Comparison of ENCODE assay signal across 10 cellular contexts in genomic region chr1:212856755-212857154, GRCh38. TPM values are rescaled to one million over a fixed set of nuclear protein-coding genes. Genes with fewer than 3 reads are reported as not detected.
A peak's percentile ranks its signal among the peaks of the same experiment; 100 is the strongest.
DNase-seq lines count a peak whose midpoint lies in the region; ATAC-seq, FAIRE-seq and TF ChIP-seq lines count a peak whose summit lies in the region.
"Had no signal": no experiment of that assay in that cellular context is flagged by ENCODE, and none has a peak within 500 bp of the region (broad histone marks: within the 10 kb centered on the region; RNA-seq: fewer than 3 reads in every experiment).

No MANE protein-coding gene starts in this region.

- H3K27ac ChIP-seq in CD8-positive, alpha-beta T cell (ENCODE audit: low read depth, low read length) = no peak overlapping the region
- H3K27ac ChIP-seq in HUES48 (ENCODE audit: low read depth, low read length) (peak overlapping the region; percentile 15), K562 (ENCODE audit: extremely low read depth, low read depth, low read length) (peak overlapping the region; percentile 85; the same call in 2 of the 3 replicates)

- DNase-seq in CD8-positive, alpha-beta T cell = no peak
- DNase-seq in K562 (ENCODE audit: extremely low read depth in 1 of 4, low spot score in 3 of 4) = no peak
- no peak for DNase-seq in effector CD4-positive, alpha-beta T cell
- DNase-seq in stimulated activated CD4-positive, alpha-beta T cell treated with anti-CD3 and anti-CD28 coated beads, Interleukin-2, amount 100 ng/mL, for 24 hours = no peak

- peak overlapping the region; percentile 97 for H3K4me2 ChIP-seq in K562 (ENCODE audit: insufficient read depth, low read length)

- FAIRE-seq in K562 (lab: Jason Lieb, UNC) = no peak

- no TSS peak for BruUV-seq in K562 (replicated peaks; lab: Mats Ljungman, UMichigan)

- POLR2A ChIA-PET in CD8-positive, alpha-beta T cell (lab: Charles Lee) = no interaction called here
- POLR2A ChIA-PET in K562 (lab: Yijun Ruan, JAX) = interaction anchor here (1.5 kb wide), 1 partner anchor 8 kb away, joined by 12 read pairs; the partner anchor contains the start of gene SPATA45

- no peaks in the 10 kb centered on the region for H3K9me3 Mint-ChIP-seq in CD8-positive, alpha-beta T cell
- H3K9me3 Mint-ChIP-seq in nephron = no peaks in the 10 kb centered on the region

- CTCF ChIA-PET in CD8-positive, alpha-beta T cell (lab: Charles Lee) = no interaction called here
- CTCF ChIA-PET in K562 (lab: Yijun Ruan, JAX; ENCODE audit: low intra/inter-chr PET ratio) = no interaction called here

- H4K20me1 ChIP-seq in K562 (replicated peaks; ENCODE audit: control insufficient read depth, insufficient read depth, low read length) = peaks cover 13% of the 10 kb centered on the region; the same call in 1 of the 2 replicates

- peaks cover 19% of the 10 kb centered on the region for H3K36me3 Mint-ChIP-seq in CD8-positive, alpha-beta T cell
- H3K36me3 Mint-ChIP-seq in nephron (ENCODE audit: low read depth) = peaks cover 11% of the 10 kb centered on the region

- no peak for TF ChIP-seq CTCF in CD8-positive, alpha-beta T cell (IDR thresholded peaks at IDR 0.05)
- no peak for TF ChIP-seq CTCF in K562 (IDR thresholded peaks at IDR 0.05 in 2 of 3, conservative IDR thresholded peaks at IDR 0.05 in 1 of 3; ENCODE audit: insufficient read depth in 2 of 3, low read depth in 1 of 3, low read length in 3 of 3)
- no peak for TF ChIP-seq CTCF in nephron (IDR thresholded peaks at IDR 0.05; ENCODE audit: unreplicated experiment in 3 of 3)

- H3K4me1 ChIP-seq in CD8-positive, alpha-beta T cell (ENCODE audit: insufficient read depth, low read length) = peaks cover 24% of the 10 kb centered on the region
- H3K4me1 ChIP-seq in HUES48 (ENCODE audit: control insufficient read depth, insufficient read depth, low read length) (peaks cover 21% of the 10 kb centered on the region), K562 (replicated peaks in 1 of 2; ENCODE audit: control insufficient read depth in 2 of 2, insufficient read depth in 2 of 2, low read length in 2 of 2) (peaks cover 25 to 31% of the 10 kb centered on the region in 2 experiments; a peak in 4 of 5 replicates)

- no peak for TF ChIP-seq RAD21 in K562 (CRISPR knock-in tag; conservative IDR thresholded peaks at IDR 0.05 in 1 of 2, IDR thresholded peaks at IDR 0.05 in 1 of 2)

- H2AFZ ChIP-seq in K562 (ENCODE audit: low read depth, low read length) = no peak overlapping the region

- H3K9me1 ChIP-seq in K562 (ENCODE audit: control insufficient read depth, insufficient read depth, low read length) = no peaks in the 10 kb centered on the region

- ATAC-seq in CD8-positive, alpha-beta T cell = no peak
- no peak for ATAC-seq in K562
- no peak for ATAC-seq in GM19452 (IDR thresholded peaks at IDR 0.05; ENCODE audit: unreplicated experiment)
- ATAC-seq in HG03097 (IDR thresholded peaks at IDR 0.05; ENCODE audit: low FRiP score, unreplicated experiment) = no peak

- H3K27me3 ChIP-seq in CD8-positive, alpha-beta T cell (ENCODE audit: insufficient read depth, low read length) = no peaks in the 10 kb centered on the region
- H3K27me3 ChIP-seq in HUES48 (ENCODE audit: control insufficient read depth, insufficient read depth, low read length) = no peaks in the 10 kb centered on the region
- H3K27me3 ChIP-seq in K562 (ENCODE audit: control insufficient read depth in 2 of 2, insufficient read depth in 2 of 2, low read length in 2 of 2) = no peaks in the 10 kb centered on the region

- no peaks in the 10 kb centered on the region for H3K36me3 ChIP-seq in CD8-positive, alpha-beta T cell (ENCODE audit: insufficient read depth, low read length)
- H3K36me3 ChIP-seq in HUES48 (ENCODE audit: control insufficient read depth, insufficient read depth, low read length) (peaks cover 28% of the 10 kb centered on the region), K562 (ENCODE audit: control insufficient read depth, insufficient read depth, low read length) (no peaks in the 10 kb centered on the region)

- no peak for TF ChIP-seq EP300 in K562 (IDR thresholded peaks at IDR 0.05; ENCODE audit: low read length)

- H3K4me3 Mint-ChIP-seq in CD8-positive, alpha-beta T cell = peak overlapping the region; percentile 61
- H3K4me3 Mint-ChIP-seq in nephron = peak overlapping the region in 2 of 3 experiments; percentile 71 to 79
- H3K4me3 Mint-ChIP-seq: stimulated activated effector memory CD8-positive, alpha-beta T cell treated with anti-CD3 and anti-CD28 coated beads, Interleukin-12 subunit alpha, Interleukin-12 subunit beta, amount 100 ng/mL, for 72 hours had no signal

- H3K4me3 ChIP-seq in CD8-positive, alpha-beta T cell (ENCODE audit: low read depth, low read length) = peak overlapping the region; percentile 3
- H3K4me3 ChIP-seq in HUES48 (ENCODE audit: low read depth, low read length) (peak overlapping the region; percentile 99), K562 (peak overlapping the region; percentile 69; the same call in 1 of the 2 replicates)

- no peaks in the 10 kb centered on the region for H3K27me3 Mint-ChIP-seq in CD8-positive, alpha-beta T cell (ENCODE audit: low read depth)
- no peaks in the 10 kb centered on the region for H3K27me3 Mint-ChIP-seq in nephron (ENCODE audit: low read depth)

- intact Hi-C loops in CD8-positive, alpha-beta T cell (cut with DNase I, micrococcal nuclease) = no loop called here
- intact Hi-C loops in K562 (cut with micrococcal nuclease) = loop anchor here (5.0 kb wide), 1 partner anchor 61 kb away; no protein-coding TSS in a partner anchor

- H3K9me3 ChIP-seq in CD8-positive, alpha-beta T cell (ENCODE audit: low read length) = no peaks in the 10 kb centered on the region
- H3K9me3 ChIP-seq in HUES48 (ENCODE audit: control insufficient read depth, insufficient read depth, low read length) (no peaks in the 10 kb centered on the region), K562 (replicated peaks; ENCODE audit: control insufficient read depth, insufficient read depth, low read depth, low read length) (no peaks in the 10 kb centered on the region)

- H3K9ac ChIP-seq in HUES48 (ENCODE audit: low read depth, low read length) = no peak overlapping the region; the same call in 1 of the 2 replicates
- H3K9ac ChIP-seq in K562 (ENCODE audit: insufficient read depth in 1 of 2, low read depth in 2 of 2, low read length in 2 of 2) = peak overlapping the region in 1 of 2 experiments; percentile 59; a peak in 2 of 4 replicates

- in situ Hi-C loops in K562 (cut with MboI) = no loop called here

- H3K79me2 ChIP-seq in K562 (ENCODE audit: control insufficient read depth, insufficient read depth, low read length) = peaks cover 36% of the 10 kb centered on the region

- TF ChIP-seq POLR2A in K562 (conservative IDR thresholded peaks at IDR 0.05) = no peak

- H3K4me1 Mint-ChIP-seq in CD8-positive, alpha-beta T cell (ENCODE audit: low read depth) = peaks cover 18% of the 10 kb centered on the region
- peaks cover 11% of the 10 kb centered on the region for H3K4me1 Mint-ChIP-seq in nephron

- H3K27ac Mint-ChIP-seq in CD8-positive, alpha-beta T cell = no peak overlapping the region
- H3K27ac Mint-ChIP-seq in nephron = peak overlapping the region; percentile 59 to 95 (median 80)

- WGBS in K562 (ENCODE audit: insufficient coverage, low coverage, missing lambda C conversion rate) = 84% methylated on average over 16 of the region's 16 CpGs

RNA-seq across cellular contexts. Expression of gene FLVCR1, which starts 1.3 kb away (rescaled TPM):
- total RNA-seq in CD8-positive, alpha-beta T cell = 1 to 10 TPM; 6.5 to 6.6 TPM
- 53.8 and 102 TPM in 2 replicates for total RNA-seq in K562 (2011; cell fraction: chromatin; rRNA removed; ENCODE audit: low replicate concordance)
- total RNA-seq in K562 (2011; cell fraction: nucleolus; rRNA removed) = 36.5 and 42.2 TPM in 2 replicates
- 67.6 and 88.9 TPM in 2 replicates for total RNA-seq in K562 (2011; cell fraction: nucleoplasm; rRNA removed)
- total RNA-seq in K562 (2014; rRNA removed) (7.0 and 9.7 TPM in 2 replicates), K562 (2014; rRNA removed; fragmentation: Illumina TruSeq; extraction: Trizol) (17.2 and 19.7 TPM in 2 replicates), K562 (2015; rRNA removed; fragmentation: Illumina TruSeq; extraction: Trizol) (12.7 and 15.0 TPM in 2 replicates), K562 (2021) (12.7 and 13.4 TPM in 2 replicates)
- polyA plus RNA-seq in K562 (2011; rRNA removed) (18.0 and 19.0 TPM in 2 replicates), K562 (2014; fragmentation: Illumina TruSeq; extraction: Trizol) (11.8 and 12.5 TPM in 2 replicates), K562 (2014; fragmentation: Nextera tagmentation; extraction: Ambion mirVana) (1 to 10 TPM; 5.2 to 5.6 TPM), K562 (2014; rRNA removed) (7.4 and 9.0 TPM in 2 replicates)
- 9.4 and 11.4 TPM in 2 replicates for polyA plus RNA-seq in K562 (2011; cell fraction: cytosol; rRNA removed)
- 15.3 and 19.2 TPM in 2 replicates for polyA plus RNA-seq in K562 (2011; cell fraction: nucleus; rRNA removed)
- 8.7 and 11.3 TPM in 2 replicates for polyA plus RNA-seq in K562 (2012)
- 28.3 and 31.1 TPM in 2 replicates for polyA minus RNA-seq in K562 (2011; rRNA and poly(A)+ RNA removed)
- polyA minus RNA-seq in K562 (2011; cell fraction: cytosol; rRNA and poly(A)+ RNA removed) = 13.3 and 22.4 TPM in 2 replicates
- 15.1 and 23.2 TPM in 2 replicates for polyA minus RNA-seq in K562 (2011; cell fraction: nucleus; rRNA and poly(A)+ RNA removed)

RNA-seq across cellular contexts. Expression of gene SPATA45, which starts 9.3 kb away (rescaled TPM):
- not detected for total RNA-seq in CD8-positive, alpha-beta T cell
- total RNA-seq in K562 (2011; cell fraction: chromatin; rRNA removed; ENCODE audit: low replicate concordance) = not detected in 2 replicates
- not detected in 2 replicates for total RNA-seq in K562 (2011; cell fraction: nucleolus; rRNA removed)
- not detected in 2 replicates for total RNA-seq in K562 (2011; cell fraction: nucleoplasm; rRNA removed)
- total RNA-seq in K562 (2014; rRNA removed) (not detected in 2 replicates), K562 (2014; rRNA removed; fragmentation: Illumina TruSeq; extraction: Trizol) (not detected in 2 replicates), K562 (2015; rRNA removed; fragmentation: Illumina TruSeq; extraction: Trizol) (not detected in 2 replicates), K562 (2021) (not detected in 2 replicates)
- polyA plus RNA-seq in K562 (2011; rRNA removed) (0.18 TPM in 1 of 2 replicates, not detected in the other), K562 (2014; fragmentation: Illumina TruSeq; extraction: Trizol) (not detected in 2 replicates), K562 (2014; fragmentation: Nextera tagmentation; extraction: Ambion mirVana) (not detected), K562 (2014; rRNA removed) (not detected in 2 replicates)
- polyA plus RNA-seq in K562 (2011; cell fraction: cytosol; rRNA removed) = not detected in 2 replicates
- not detected in 2 replicates for polyA plus RNA-seq in K562 (2011; cell fraction: nucleus; rRNA removed)
- not detected in 2 replicates for polyA plus RNA-seq in K562 (2012)
- not detected in 2 replicates for polyA minus RNA-seq in K562 (2011; rRNA and poly(A)+ RNA removed)
- polyA minus RNA-seq in K562 (2011; cell fraction: cytosol; rRNA and poly(A)+ RNA removed) = not detected in 2 replicates
- polyA minus RNA-seq in K562 (2011; cell fraction: nucleus; rRNA and poly(A)+ RNA removed) = not detected in 2 replicates
- total RNA-seq: T-helper 1 cell treated with Interleukin-12 subunit alpha and Interleukin-12 subunit beta and Interleukin-4 antibody, amounts not matched to agents 30 ng/mL and 1 ng/mL, for 36 hours had no signal

Comparison
In these comparisons a context has a peak if more than half of its experiments do, and no peak if none do; other contexts are left out.
1. H3K4me3 ChIP-seq: peak in every context shown above with its lines; median percentile 99 in HUES48; 69 in K562; 3 in CD8-positive, alpha-beta T cell.